Comparison of ENCODE assay signal across 8 cellular contexts in genomic region chr19:37655689-37656491, GRCh38. TPM values are rescaled to one million over a fixed set of nuclear protein-coding genes. Genes with fewer than 3 reads are reported as not detected.
DNase-seq lines count a peak whose midpoint lies in the region; ATAC-seq and TF ChIP-seq lines count a peak whose summit lies in the region.

No MANE protein-coding gene starts in this region.

- H3K4me1 ChIP-seq in duodenal mucosa (ENCODE audit: control insufficient read depth in 1 of 2, insufficient read depth in 2 of 2, low read length in 2 of 2) (peaks cover 11 to 15% of the 10 kb centered on the region in 2 donors), lower lobe of right lung (peaks cover 23% of the 10 kb centered on the region)

- TF ChIP-seq CTCF in 22Rv1 (IDR thresholded peaks at IDR 0.05), result no peak
- no peak for TF ChIP-seq CTCF in lower lobe of right lung (IDR thresholded peaks at IDR 0.05)

- H3K27ac Mint-ChIP-seq in activated CD4-positive, alpha-beta memory T cell treated with anti-CD3 and anti-CD28 coated beads for 36 hours, result peak overlapping the region; percentile 95

- peak; percentile 98 for DNase-seq in NCI-H345 (lab: John Stamatoyannopoulos, UW)
- peak; percentile 90 for DNase-seq in activated CD4-positive, alpha-beta memory T cell treated with anti-CD3 and anti-CD28 coated beads for 36 hours
- peak; percentile 90 for DNase-seq in lower lobe of right lung
- peak; percentile 43 to 85 (median 62) for DNase-seq in stimulated activated CD4-positive, alpha-beta T cell treated with anti-CD3 and anti-CD28 coated beads, TNF-alpha, amount 100 ng/mL, for 1 hour (ENCODE audit: low read depth in 3 of 3, low spot score in 1 of 3)

- peak overlapping the region; percentile 91 for H3K4me3 Mint-ChIP-seq in activated CD4-positive, alpha-beta memory T cell treated with anti-CD3 and anti-CD28 coated beads for 36 hours

- POLR2A ChIA-PET in activated CD4-positive, alpha-beta memory T cell treated with anti-CD3 and anti-CD28 coated beads for 36 hours (lab: Charles Lee), result interaction anchor here (1.3 kb wide), 1 partner anchor 61 kb away, joined by 4 read pairs; the partner anchor contains the start of genes ZNF540 and ZNF571

- H3K36me3 ChIP-seq in duodenal mucosa (ENCODE audit: control insufficient read depth in 1 of 2, insufficient read depth in 2 of 2, low read length in 2 of 2), result no peaks in the 10 kb centered on the region
- no peaks in the 10 kb centered on the region for H3K36me3 ChIP-seq in lower lobe of right lung

- intact Hi-C loops in activated CD4-positive, alpha-beta memory T cell treated with anti-CD3 and anti-CD28 coated beads for 36 hours (cut with micrococcal nuclease), result loop anchor here (1.0 to 5.0 kb wide), 7 partner anchors 37 to 339 kb away; partner anchors contain the start of genes ZNF527, ZNF569, ZNF570 and ZNF573
- intact Hi-C loops in lower lobe of right lung (cut with DNase I), result no loop called here

- CTCF ChIA-PET in activated CD4-positive, alpha-beta memory T cell treated with anti-CD3 and anti-CD28 coated beads for 36 hours (lab: Charles Lee), result no interaction called here

- peak overlapping the region; percentile 82 to 83 for H3K4me3 ChIP-seq in duodenal mucosa (ENCODE audit: low read depth in 1 of 2, low read length in 2 of 2)
- H3K4me3 ChIP-seq in lower lobe of right lung, result peak overlapping the region; percentile 77

- peaks cover 27% of the 10 kb centered on the region for H3K4me1 Mint-ChIP-seq in activated CD4-positive, alpha-beta memory T cell treated with anti-CD3 and anti-CD28 coated beads for 36 hours (ENCODE audit: low read depth)

- H3K27me3 ChIP-seq in duodenal mucosa (ENCODE audit: control insufficient read depth in 1 of 2, insufficient read depth in 2 of 2, low read length in 2 of 2), result no peaks in the 10 kb centered on the region
- no peaks in the 10 kb centered on the region for H3K27me3 ChIP-seq in lower lobe of right lung (ENCODE audit: low read depth)

- H3K27ac ChIP-seq in 22Rv1, result peak overlapping the region; percentile 93
- peak overlapping the region; percentile 59 for H3K27ac ChIP-seq in duodenal mucosa (ENCODE audit: low read depth, low read length)
- peak overlapping the region; percentile 82 for H3K27ac ChIP-seq in lower lobe of right lung

- H3K9me3 Mint-ChIP-seq in activated CD4-positive, alpha-beta memory T cell treated with anti-CD3 and anti-CD28 coated beads for 36 hours, result peaks cover 14% of the 10 kb centered on the region

- no peaks in the 10 kb centered on the region for H3K27me3 Mint-ChIP-seq in activated CD4-positive, alpha-beta memory T cell treated with anti-CD3 and anti-CD28 coated beads for 36 hours

- H3K36me3 Mint-ChIP-seq in activated CD4-positive, alpha-beta memory T cell treated with anti-CD3 and anti-CD28 coated beads for 36 hours, result peaks cover 19% of the 10 kb centered on the region

- peaks cover 0 to 3% of the 10 kb centered on the region in 2 donors for H3K9me3 ChIP-seq in duodenal mucosa (ENCODE audit: control insufficient read depth in 1 of 2, low read length in 2 of 2)
- H3K9me3 ChIP-seq in lower lobe of right lung, result peaks cover 3% of the 10 kb centered on the region

- ATAC-seq in GM18517 (IDR thresholded peaks at IDR 0.05; ENCODE audit: unreplicated experiment) (peak; percentile 67), HG03045 (IDR thresholded peaks at IDR 0.05; ENCODE audit: unreplicated experiment) (peak; percentile 58), lower lobe of right lung (peak; percentile 93)

- peak overlapping the region; percentile 62 to 82 for H3K9ac ChIP-seq in duodenal mucosa (ENCODE audit: low read depth in 1 of 2, low read length in 2 of 2)

RNA-seq across cellular contexts. Expression of gene ZFP30, which starts 0.6 kb away (rescaled TPM):
- total RNA-seq in activated CD4-positive, alpha-beta memory T cell treated with anti-CD3 and anti-CD28 coated beads for 36 hours, result 10 to 100 TPM; 11.1 to 11.4 TPM
- total RNA-seq in lower lobe of right lung, result 11.2 TPM

Comparison
In these comparisons a context has a peak if more than half of its experiments do, and no peak if none do; other contexts are left out.
1. Peak in every context shown above with its lines: DNase-seq, ATAC-seq, H3K4me3 ChIP-seq and H3K27ac ChIP-seq.